ENCODE assay signal across 21 cellular contexts in genomic region chr16:31362476-31363405, GRCh38. TPM values are rescaled to one million over a fixed set of nuclear protein-coding genes. Genes with fewer than 3 reads are reported as not detected.
DNase-seq lines count a peak whose midpoint lies in the region; ATAC-seq and TF ChIP-seq lines count a peak whose summit lies in the region.
"Had no signal": no experiment of that assay in that cellular context is flagged by ENCODE, and none has a peak within 500 bp of the region (broad histone marks: within the 10 kb centered on the region; RNA-seq: fewer than 3 reads in every experiment).

No MANE protein-coding gene starts in this region.

- peak; percentile 24 for DNase-seq in activated naive CD8-positive, alpha-beta T cell treated with anti-CD3 and anti-CD28 coated beads, Interleukin-2, amount 10 ng/mL, durations not matched to agents 7 days and 5 days
- no peak for DNase-seq in activated naive CD8-positive, alpha-beta T cell treated with anti-CD3 and anti-CD28 coated beads, Interleukin-2, amount 50 U/mL, for 24 hours
- DNase-seq in Panc1 (ENCODE audit: low read depth, low spot score) (no peak), islet precursor cell (peak; percentile 25), posterior vena cava (ENCODE audit: low spot score) (peak; percentile 71), NCI-H1105 (lab: John Stamatoyannopoulos, UW) (no peak), COLO668 (lab: John Stamatoyannopoulos, UW; ENCODE audit: unreplicated experiment) (no peak), prostate gland (ENCODE audit: low spot score) (no peak)
- DNase-seq: DMS153, NCI-H1048, NCI-H1417 treated with DMSO at 0.1 percent for 48 hours, NCI-H1694 treated with DMSO at 0.1 percent for 48 hours, NCI-H2081, NCI-H2227 treated with DMSO at 0.1 percent for 48 hours, NCI-H526 treated with DMSO at 0.1 percent for 48 hours, SK-N-SH had no signal

- in situ Hi-C loops in Panc1 (cut with HindIII; ENCODE audit: low pct_unique_long_range_greater_than_20kb, low sequenced_read_pairs): no loop called here

- H3K9me3 ChIP-seq in Panc1 (ENCODE audit: control insufficient read depth, insufficient read depth, low read depth, low read length): no peaks in the 10 kb centered on the region
- H3K9me3 ChIP-seq in prostate gland: no peaks in the 10 kb centered on the region
- H3K9me3 ChIP-seq: SK-N-SH had no signal

- 86% methylated on average over 23 of the region's 26 CpGs for WGBS in prostate gland

- no TSS peak for BruUV-seq in Panc1 (replicated peaks; lab: Mats Ljungman, UMichigan)

- no peak for TF ChIP-seq POLR2A in prostate gland (IDR thresholded peaks at IDR 0.05)

- no peak overlapping the region for H3K4me3 ChIP-seq in Panc1 (ENCODE audit: low read depth in 2 of 2, low read length in 2 of 2)
- no peak overlapping the region for H3K4me3 ChIP-seq in prostate gland

- intact Hi-C loops in Panc1 (cut with micrococcal nuclease; ENCODE audit: unreplicated experiment) (no loop called here), posterior vena cava (cut with DNase I) (no loop called here), prostate gland (cut with DNase I) (no loop called here)

- H3K4me1 Mint-ChIP-seq in activated naive CD8-positive, alpha-beta T cell treated with anti-CD3 and anti-CD28 coated beads, Interleukin-2, amount 10 ng/mL, durations not matched to agents 7 days and 5 days: peaks cover 34% of the 10 kb centered on the region
- H3K4me1 Mint-ChIP-seq in activated naive CD8-positive, alpha-beta T cell treated with anti-CD3 and anti-CD28 coated beads, Interleukin-2, amount 50 U/mL, for 24 hours: peaks cover 29% of the 10 kb centered on the region

- no peaks in the 10 kb centered on the region for H3K36me3 ChIP-seq in Panc1 (ENCODE audit: control insufficient read depth, insufficient read depth, low read length)
- no peaks in the 10 kb centered on the region for H3K36me3 ChIP-seq in prostate gland

- H3K4me1 ChIP-seq in Panc1 (ENCODE audit: control insufficient read depth, insufficient read depth, low read length) (no peaks in the 10 kb centered on the region), prostate gland (replicated peaks) (no peaks in the 10 kb centered on the region)

- peaks cover 6% of the 10 kb centered on the region for H3K36me3 Mint-ChIP-seq in activated naive CD8-positive, alpha-beta T cell treated with anti-CD3 and anti-CD28 coated beads, Interleukin-2, amount 10 ng/mL, durations not matched to agents 7 days and 5 days
- H3K36me3 Mint-ChIP-seq in activated naive CD8-positive, alpha-beta T cell treated with anti-CD3 and anti-CD28 coated beads, Interleukin-2, amount 50 U/mL, for 24 hours (ENCODE audit: low read depth): no peaks in the 10 kb centered on the region
- H3K36me3 Mint-ChIP-seq: IgD-negative memory B cell had no signal

- no peak overlapping the region for H3K27ac Mint-ChIP-seq in activated naive CD8-positive, alpha-beta T cell treated with anti-CD3 and anti-CD28 coated beads, Interleukin-2, amount 10 ng/mL, durations not matched to agents 7 days and 5 days
- H3K27ac Mint-ChIP-seq in activated naive CD8-positive, alpha-beta T cell treated with anti-CD3 and anti-CD28 coated beads, Interleukin-2, amount 50 U/mL, for 24 hours: no peak overlapping the region
- H3K27ac Mint-ChIP-seq: IgD-negative memory B cell had no signal

- POLR2A ChIA-PET in activated naive CD8-positive, alpha-beta T cell treated with anti-CD3 and anti-CD28 coated beads, Interleukin-2, amount 10 ng/mL, durations not matched to agents 7 days and 5 days (lab: Charles Lee): no interaction called here
- POLR2A ChIA-PET in Panc1 (lab: Charles Lee): no interaction called here

- H3K27me3 ChIP-seq in Panc1 (ENCODE audit: control insufficient read depth, insufficient read depth, low read length): no peaks in the 10 kb centered on the region
- H3K27me3 ChIP-seq in prostate gland (replicated peaks; ENCODE audit: insufficient read depth): no peaks in the 10 kb centered on the region

- no peaks in the 10 kb centered on the region for H3K9me3 Mint-ChIP-seq in activated naive CD8-positive, alpha-beta T cell treated with anti-CD3 and anti-CD28 coated beads, Interleukin-2, amount 10 ng/mL, durations not matched to agents 7 days and 5 days
- H3K9me3 Mint-ChIP-seq in activated naive CD8-positive, alpha-beta T cell treated with anti-CD3 and anti-CD28 coated beads, Interleukin-2, amount 50 U/mL, for 24 hours: no peaks in the 10 kb centered on the region
- H3K9me3 Mint-ChIP-seq: IgD-negative memory B cell had no signal

- TF ChIP-seq CTCF in Panc1 (IDR thresholded peaks at IDR 0.05) (no peak), prostate gland (IDR thresholded peaks at IDR 0.05) (no peak)

- ATAC-seq in activated naive CD8-positive, alpha-beta T cell treated with anti-CD3 and anti-CD28 coated beads, Interleukin-2, amount 10 ng/mL, durations not matched to agents 7 days and 5 days (ENCODE audit: low read depth): no peak
- no peak for ATAC-seq in activated naive CD8-positive, alpha-beta T cell treated with anti-CD3 and anti-CD28 coated beads, Interleukin-2, amount 50 U/mL, for 24 hours
- 0 out of 2 replicates have a peak, but pooled peaks have one; percentile 44 for ATAC-seq in Panc1

- CTCF ChIA-PET in Panc1 (lab: Charles Lee): no interaction called here

- no peak overlapping the region for H3K4me3 Mint-ChIP-seq in activated naive CD8-positive, alpha-beta T cell treated with anti-CD3 and anti-CD28 coated beads, Interleukin-2, amount 10 ng/mL, durations not matched to agents 7 days and 5 days
- H3K4me3 Mint-ChIP-seq in activated naive CD8-positive, alpha-beta T cell treated with anti-CD3 and anti-CD28 coated beads, Interleukin-2, amount 50 U/mL, for 24 hours: no peak overlapping the region
- H3K4me3 Mint-ChIP-seq: IgD-negative memory B cell had no signal

- H3K27ac ChIP-seq in Panc1 (ENCODE audit: low read length): no peak overlapping the region
- no peak overlapping the region for H3K27ac ChIP-seq in prostate gland
- H3K27ac ChIP-seq: KMS-11 had no signal

- H3K27me3 Mint-ChIP-seq in activated naive CD8-positive, alpha-beta T cell treated with anti-CD3 and anti-CD28 coated beads, Interleukin-2, amount 10 ng/mL, durations not matched to agents 7 days and 5 days: peaks cover 2% of the 10 kb centered on the region
- no peaks in the 10 kb centered on the region for H3K27me3 Mint-ChIP-seq in activated naive CD8-positive, alpha-beta T cell treated with anti-CD3 and anti-CD28 coated beads, Interleukin-2, amount 50 U/mL, for 24 hours
- H3K27me3 Mint-ChIP-seq: IgD-negative memory B cell had no signal

RNA-seq across cellular contexts. Expression of gene ITGAX, which starts 7.8 kb away (rescaled TPM):
- 10 to 100 TPM; 26.4 to 26.7 TPM for total RNA-seq in activated naive CD8-positive, alpha-beta T cell treated with anti-CD3 and anti-CD28 coated beads, Interleukin-2, amount 10 ng/mL, durations not matched to agents 7 days and 5 days
- total RNA-seq in Panc1 (2021; ENCODE audit: unreplicated experiment): 0.49 TPM
- 0.16 TPM for polyA plus RNA-seq in Panc1 (2012; ENCODE audit: insufficient read length)
- total RNA-seq in posterior vena cava: 10 to 100 TPM; 13.4 to 15.2 TPM
- total RNA-seq in prostate gland: 1 to 10 TPM; 2.0 to 3.7 TPM
- total RNA-seq: NCI-H460 had no signal
- polyA plus RNA-seq: BJ had no signal

RNA-seq across cellular contexts. Expression of gene ITGAD, which starts 30.4 kb away (rescaled TPM):
- under 1 TPM; 0.09 to 0.28 TPM for total RNA-seq in activated naive CD8-positive, alpha-beta T cell treated with anti-CD3 and anti-CD28 coated beads, Interleukin-2, amount 10 ng/mL, durations not matched to agents 7 days and 5 days
- not detected for total RNA-seq in Panc1 (2021; ENCODE audit: unreplicated experiment)
- polyA plus RNA-seq in Panc1 (2012; ENCODE audit: insufficient read length): 0.27 TPM
- under 1 TPM in 1 of 2 donors, not detected in 1; 0.24 TPM for total RNA-seq in posterior vena cava
- not detected for total RNA-seq in prostate gland
- total RNA-seq: A172, NCI-H460 had no signal
- polyA plus RNA-seq: BJ, IgD-negative memory B cell, SK-N-SH had no signal

Comparison
In these comparisons a context has a peak if more than half of its experiments do, and no peak if none do; other contexts are left out.
1. DNase-seq: peak in activated naive CD8-positive, alpha-beta T cell treated with anti-CD3 and anti-CD28 coated beads, Interleukin-2, amount 10 ng/mL, durations not matched to agents 7 days and 5 days (single experiment), islet precursor cell (single experiment) and posterior vena cava (single experiment); none in activated naive CD8-positive, alpha-beta T cell treated with anti-CD3 and anti-CD28 coated beads, Interleukin-2, amount 50 U/mL, for 24 hours (single experiment), Panc1 (single experiment), NCI-H1105 (single experiment), COLO668 (single experiment) and prostate gland (single experiment).